8 cellular contexts compared by ENCODE assay signal in genomic region chr9:78035369-78035993, GRCh38. TPM values are rescaled to one million over a fixed set of nuclear protein-coding genes. Genes with fewer than 3 reads are reported as not detected.
DNase-seq lines count a peak whose midpoint lies in the region; ATAC-seq and TF ChIP-seq lines count a peak whose summit lies in the region.

No MANE protein-coding gene starts in this region.

- ATAC-seq in Right ventricle myocardium inferior, result no peak
- no peak for ATAC-seq in HG03521 (IDR thresholded peaks at IDR 0.05; ENCODE audit: unreplicated experiment)

- intact Hi-C loops in Right ventricle myocardium inferior (cut with DNase I), result loop anchor here (2.0 kb wide), 3 partner anchors 59 to 579 kb away; no protein-coding TSS in a partner anchor
- intact Hi-C loops in cardiac septum (cut with DNase I), result loop anchor here (10.0 kb wide), 2 partner anchors 271 to 581 kb away; no protein-coding TSS in a partner anchor
- intact Hi-C loops in left ventricle myocardium inferior (cut with micrococcal nuclease), result loop anchor here (10.0 kb wide), 1 partner anchor 61 kb away; no protein-coding TSS in a partner anchor

- TF ChIP-seq CTCF in left ventricle myocardium inferior (IDR thresholded peaks at IDR 0.05; ENCODE audit: borderline replicate concordance), result peak; percentile 86

- no peaks in the 10 kb centered on the region for H3K36me3 ChIP-seq in SJCRH30
- H3K36me3 ChIP-seq in left ventricle myocardium inferior, result no peaks in the 10 kb centered on the region

- H3K4me1 ChIP-seq in SJCRH30 (no peaks in the 10 kb centered on the region), left ventricle myocardium inferior (peaks cover 32% of the 10 kb centered on the region)

- H3K4me3 ChIP-seq in SJCRH30 (no peak overlapping the region), left ventricle myocardium inferior (no peak overlapping the region)

- H3K27me3 ChIP-seq in SJCRH30, result no peaks in the 10 kb centered on the region
- H3K27me3 ChIP-seq in left ventricle myocardium inferior (ENCODE audit: low read depth), result peaks cover 13% of the 10 kb centered on the region

- DNase-seq in Right ventricle myocardium inferior (ENCODE audit: missing footprints), result peak; percentile 64
- DNase-seq in cardiac septum (ENCODE audit: low spot score), result no peak
- DNase-seq in NAMALWA (ENCODE audit: low spot score), result peak; percentile 70
- peak; percentile 54 to 92 for DNase-seq in SJCRH30
- peak in 37 of 56 donors; percentile 9 to 79 (median 37) for DNase-seq in amygdala (lab: John Stamatoyannopoulos, UW)
- no peak for DNase-seq in left ventricle myocardium inferior
- peak; percentile 57 for DNase-seq in pulmonary artery endothelial cell (ENCODE audit: low read depth, low spot score)

- H3K9me3 ChIP-seq in SJCRH30 (replicated peaks) (no peaks in the 10 kb centered on the region), left ventricle myocardium inferior (replicated peaks) (no peaks in the 10 kb centered on the region)

- H3K27ac ChIP-seq in SJCRH30, result no peak overlapping the region
- peak overlapping the region; percentile 20 for H3K27ac ChIP-seq in left ventricle myocardium inferior (replicated peaks)

RNA-seq across cellular contexts. Expression of gene GNAQ, which starts 3.9 kb away (rescaled TPM):
- 15.9 TPM for total RNA-seq in Right ventricle myocardium inferior
- total RNA-seq in cardiac septum, result 14.8 TPM
- 25.6 and 28.8 TPM in 2 replicates for total RNA-seq in SJCRH30 (2014; rRNA removed; shearing (Covaris generic))
- total RNA-seq in left ventricle myocardium inferior, result 15.2 TPM
- total RNA-seq in pulmonary artery endothelial cell, result 37.2 and 39.8 TPM in 2 replicates

Comparison
In these comparisons a context has a peak if more than half of its experiments do, and no peak if none do; other contexts are left out.
1. DNase-seq: peak in Right ventricle myocardium inferior (single experiment), NAMALWA (single experiment), SJCRH30 (2 of 2), amygdala (37 of 56) and pulmonary artery endothelial cell (single experiment); none in cardiac septum (single experiment) and left ventricle myocardium inferior (single experiment).